10 cellular contexts compared by ENCODE assay signal in genomic region chr1:171653796-171654704, GRCh38. TPM values are rescaled to one million over a fixed set of nuclear protein-coding genes. Genes with fewer than 3 reads are reported as not detected.
DNase-seq lines count a peak whose midpoint lies in the region; ATAC-seq and TF ChIP-seq lines count a peak whose summit lies in the region.
"Had no signal": no experiment of that assay in that cellular context is flagged by ENCODE, and none has a peak within 500 bp of the region (broad histone marks: within the 10 kb centered on the region; RNA-seq: fewer than 3 reads in every experiment).

No MANE protein-coding gene starts in this region.

- POLR2A ChIA-PET in SK-N-SH (lab: Yijun Ruan, JAX): interaction anchor here (0.6 kb wide), 1 partner anchor 366 kb away, joined by 3 read pairs; no protein-coding TSS in a partner anchor
- POLR2A ChIA-PET in activated CD4-positive, alpha-beta T cell treated with anti-CD3 and anti-CD28 coated beads for 36 hours (lab: Charles Lee): no interaction called here

- no peaks in the 10 kb centered on the region for H3K27me3 ChIP-seq in SK-N-SH (ENCODE audit: insufficient read depth)
- no peaks in the 10 kb centered on the region for H3K27me3 ChIP-seq in uterus

- no peak overlapping the region for H3K9ac ChIP-seq in SK-N-SH

- no peak overlapping the region for H3K27ac ChIP-seq in SK-N-SH (ENCODE audit: low read depth in 2 of 2, low read length in 1 of 2)
- H3K27ac ChIP-seq in uterus: peak overlapping the region; percentile 87 to 93
- H3K27ac ChIP-seq: VCaP had no signal

- no peak for TF ChIP-seq EP300 in SK-N-SH (IDR thresholded peaks at IDR 0.05; ENCODE audit: borderline replicate concordance in 1 of 2, low read depth in 1 of 2, low read length in 1 of 2)

- H3K9me3 ChIP-seq in SK-N-SH (no peaks in the 10 kb centered on the region), uterus (no peaks in the 10 kb centered on the region)

- H4K20me1 ChIP-seq in SK-N-SH (ENCODE audit: insufficient read depth): no peaks in the 10 kb centered on the region

- H3K36me3 ChIP-seq in SK-N-SH (replicated peaks in 1 of 2; ENCODE audit: control insufficient read depth in 1 of 2, insufficient read depth in 2 of 2, low read length in 1 of 2): no peaks in the 10 kb centered on the region
- no peaks in the 10 kb centered on the region for H3K36me3 ChIP-seq in uterus

- intact Hi-C loops in uterus (cut with DNase I; ENCODE audit: low total_unique reads): no loop called here
- intact Hi-C loops in activated CD4-positive, alpha-beta T cell treated with anti-CD3 and anti-CD28 coated beads for 36 hours (cut with DNase I, micrococcal nuclease): loop anchor here (2.0 to 10.0 kb wide), 2 partner anchors 61 to 63 kb away; no protein-coding TSS in a partner anchor
- intact Hi-C loops in natural killer cell (cut with micrococcal nuclease): loop anchor here (2.0 to 5.0 kb wide), 2 partner anchors 87 to 333 kb away; no protein-coding TSS in a partner anchor

- TF ChIP-seq POLR2A in uterus (IDR thresholded peaks at IDR 0.05): no peak

- H3K4me3 Mint-ChIP-seq in nephron (peak overlapping the region in 2 of 3 experiments; percentile 1 to 38), natural killer cell (no peak overlapping the region)
- H3K4me3 Mint-ChIP-seq in activated CD4-positive, alpha-beta T cell treated with anti-CD3 and anti-CD28 coated beads for 36 hours: no peak overlapping the region

- H3K9me2 ChIP-seq in SK-N-SH: no peaks in the 10 kb centered on the region

- no peak for TF ChIP-seq CTCF in SK-N-SH (IDR thresholded peaks at IDR 0.05)
- TF ChIP-seq CTCF in nephron (IDR thresholded peaks at IDR 0.05; ENCODE audit: unreplicated experiment in 3 of 3): no peak
- TF ChIP-seq CTCF in uterus (IDR thresholded peaks at IDR 0.05): no peak
- no peak for TF ChIP-seq CTCF in natural killer cell (IDR thresholded peaks at IDR 0.05)

- H3K9me3 Mint-ChIP-seq in nephron: no peaks in the 10 kb centered on the region
- H3K9me3 Mint-ChIP-seq in activated CD4-positive, alpha-beta T cell treated with anti-CD3 and anti-CD28 coated beads for 36 hours (ENCODE audit: low read depth): no peaks in the 10 kb centered on the region
- H3K9me3 Mint-ChIP-seq in natural killer cell: no peaks in the 10 kb centered on the region

- CTCF ChIA-PET in SK-N-SH (lab: Yijun Ruan, JAX): interaction anchor here (0.6 to 2.9 kb wide), 9 partner anchors 8 to 496 kb away, joined by 3 to 19 read pairs (median 4); no protein-coding TSS in a partner anchor
- CTCF ChIA-PET in activated CD4-positive, alpha-beta T cell treated with anti-CD3 and anti-CD28 coated beads for 36 hours (lab: Charles Lee): interaction anchor here (0.6 to 6.1 kb wide), 11 partner anchors 9 to 826 kb away, joined by 3 to 56 read pairs (median 4); partner anchors contain the start of genes DNM3 and METTL13

- DNase-seq in SK-N-SH (no peak), foreskin melanocyte (peak; percentile 56), uterus (peak; percentile 46 to 53), HT-29 (ENCODE audit: low spot score) (no peak), natural killer cell (no peak)
- DNase-seq in activated CD4-positive, alpha-beta T cell treated with anti-CD3 and anti-CD28 coated beads for 36 hours: no peak
- DNase-seq: KG1 had no signal

- TF ChIP-seq RAD21 in SK-N-SH (IDR thresholded peaks at IDR 0.05; ENCODE audit: low read length): no peak

- H3K4me3 ChIP-seq in SK-N-SH (ENCODE audit: low read depth in 2 of 2, low read length in 1 of 2): no peak overlapping the region
- no peak overlapping the region for H3K4me3 ChIP-seq in uterus

- ATAC-seq in SK-N-SH treated with all-trans-retinoic acid at 6 μM for 48 hours (peak; percentile 41), natural killer cell (no peak)
- ATAC-seq in activated CD4-positive, alpha-beta T cell treated with anti-CD3 and anti-CD28 coated beads for 36 hours: no peak

- 61% methylated on average over 7 of the region's 7 CpGs for WGBS in SK-N-SH (ENCODE audit: low lambda C conversion rate)

- peaks cover 0 to 4% of the 10 kb centered on the region in 2 experiments; a peak in 1 of 4 replicates for H3K4me1 ChIP-seq in SK-N-SH (ENCODE audit: control insufficient read depth in 1 of 2, insufficient read depth in 2 of 2, low read depth in 1 of 2, low read length in 1 of 2)
- peaks cover 0 to 9% of the 10 kb centered on the region in 2 donors for H3K4me1 ChIP-seq in uterus

- H2AFZ ChIP-seq in SK-N-SH (ENCODE audit: low read depth): no peak overlapping the region

- H3K27me3 Mint-ChIP-seq in nephron (ENCODE audit: low read depth): peaks cover 4% of the 10 kb centered on the region
- peaks cover 9% of the 10 kb centered on the region for H3K27me3 Mint-ChIP-seq in activated CD4-positive, alpha-beta T cell treated with anti-CD3 and anti-CD28 coated beads for 36 hours
- peaks cover 37 to 65% of the 10 kb centered on the region in 2 donors for H3K27me3 Mint-ChIP-seq in natural killer cell (ENCODE audit: low read depth in 2 of 2)

- H3K27ac Mint-ChIP-seq in nephron (peak overlapping the region; percentile 99 to 100 (median 99)), natural killer cell (no peak overlapping the region)
- H3K27ac Mint-ChIP-seq in activated CD4-positive, alpha-beta T cell treated with anti-CD3 and anti-CD28 coated beads for 36 hours: no peak overlapping the region

- no peaks in the 10 kb centered on the region for H3F3A ChIP-seq in SK-N-SH (replicated peaks; ENCODE audit: insufficient read depth)

- H3K4me2 ChIP-seq in SK-N-SH: no peak overlapping the region

- H3K4me1 Mint-ChIP-seq in nephron (peaks cover 37% of the 10 kb centered on the region), natural killer cell (peaks cover 0 to 11% of the 10 kb centered on the region in 2 donors)
- H3K4me1 Mint-ChIP-seq in activated CD4-positive, alpha-beta T cell treated with anti-CD3 and anti-CD28 coated beads for 36 hours: peaks cover 8% of the 10 kb centered on the region

- H3K79me2 ChIP-seq in SK-N-SH (ENCODE audit: insufficient read depth): no peaks in the 10 kb centered on the region

- H3K36me3 Mint-ChIP-seq in nephron (ENCODE audit: low read depth): no peaks in the 10 kb centered on the region
- no peaks in the 10 kb centered on the region for H3K36me3 Mint-ChIP-seq in activated CD4-positive, alpha-beta T cell treated with anti-CD3 and anti-CD28 coated beads for 36 hours (ENCODE audit: low read depth)
- no peaks in the 10 kb centered on the region for H3K36me3 Mint-ChIP-seq in natural killer cell

TF ChIP-seq in SK-N-SH treated with all-trans-retinoic acid at 6 μM for 48 hours, 23 proteins besides CTCF, POLR2A, EP300 and RAD21 (continues in another document):
- TF ChIP-seq TCF4 (CRISPR knock-in tag; IDR thresholded peaks at IDR 0.05; ENCODE audit: borderline replicate concordance) (no peak), ZFP3 (CRISPR knock-in tag; IDR thresholded peaks at IDR 0.05) (no peak), ZFP30 (CRISPR knock-in tag; IDR thresholded peaks at IDR 0.05) (no peak), ZNF565 (CRISPR knock-in tag; conservative IDR thresholded peaks at IDR 0.05; ENCODE audit: low read depth) (no peak), SNAI2 (CRISPR knock-in tag; IDR thresholded peaks at IDR 0.05) (no peak)

TF ChIP-seq in SK-N-SH, 30 proteins besides CTCF, POLR2A, EP300 and RAD21 (continues in another document):
- TF ChIP-seq GABPA (IDR thresholded peaks at IDR 0.05; ENCODE audit: low read depth): no peak
- no peak for TF ChIP-seq POLR2AphosphoS5 (IDR thresholded peaks at IDR 0.05; ENCODE audit: low read depth, low read length)
- TF ChIP-seq, protein P1, sequence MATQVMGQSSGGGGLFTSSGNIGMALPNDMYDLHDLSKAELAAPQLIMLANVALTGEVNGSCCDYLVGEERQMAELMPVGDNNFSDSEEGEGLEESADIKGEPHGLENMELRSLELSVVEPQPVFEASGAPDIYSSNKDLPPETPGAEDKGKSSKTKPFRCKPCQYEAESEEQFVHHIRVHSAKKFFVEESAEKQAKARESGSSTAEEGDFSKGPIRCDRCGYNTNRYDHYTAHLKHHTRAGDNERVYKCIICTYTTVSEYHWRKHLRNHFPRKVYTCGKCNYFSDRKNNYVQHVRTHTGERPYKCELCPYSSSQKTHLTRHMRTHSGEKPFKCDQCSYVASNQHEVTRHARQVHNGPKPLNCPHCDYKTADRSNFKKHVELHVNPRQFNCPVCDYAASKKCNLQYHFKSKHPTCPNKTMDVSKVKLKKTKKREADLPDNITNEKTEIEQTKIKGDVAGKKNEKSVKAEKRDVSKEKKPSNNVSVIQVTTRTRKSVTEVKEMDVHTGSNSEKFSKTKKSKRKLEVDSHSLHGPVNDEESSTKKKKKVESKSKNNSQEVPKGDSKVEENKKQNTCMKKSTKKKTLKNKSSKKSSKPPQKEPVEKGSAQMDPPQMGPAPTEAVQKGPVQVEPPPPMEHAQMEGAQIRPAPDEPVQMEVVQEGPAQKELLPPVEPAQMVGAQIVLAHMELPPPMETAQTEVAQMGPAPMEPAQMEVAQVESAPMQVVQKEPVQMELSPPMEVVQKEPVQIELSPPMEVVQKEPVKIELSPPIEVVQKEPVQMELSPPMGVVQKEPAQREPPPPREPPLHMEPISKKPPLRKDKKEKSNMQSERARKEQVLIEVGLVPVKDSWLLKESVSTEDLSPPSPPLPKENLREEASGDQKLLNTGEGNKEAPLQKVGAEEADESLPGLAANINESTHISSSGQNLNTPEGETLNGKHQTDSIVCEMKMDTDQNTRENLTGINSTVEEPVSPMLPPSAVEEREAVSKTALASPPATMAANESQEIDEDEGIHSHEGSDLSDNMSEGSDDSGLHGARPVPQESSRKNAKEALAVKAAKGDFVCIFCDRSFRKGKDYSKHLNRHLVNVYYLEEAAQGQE (IDR thresholded peaks at IDR 0.05; ENCODE audit: low read depth, low read length): no peak
- TF ChIP-seq NFIC (IDR thresholded peaks at IDR 0.05; ENCODE audit: borderline replicate concordance): no peak
- TF ChIP-seq RCOR1 (IDR thresholded peaks at IDR 0.05; ENCODE audit: low read length): no peak

RNA-seq across cellular contexts. Expression of gene MYOC, which starts 1.6 kb away (rescaled TPM):
- polyA plus RNA-seq in SK-N-SH (2012; rRNA removed): not detected in 2 replicates
- polyA plus RNA-seq in SK-N-SH (2012; cell fraction: cytosol; rRNA removed): not detected in 2 replicates
- not detected in 2 replicates for polyA plus RNA-seq in SK-N-SH (2012; cell fraction: nucleus; rRNA removed)
- total RNA-seq in uterus: 10 to 100 TPM in 3 of 4 donors, 1 to 10 TPM in 1; 5.6 to 38.2 (median 13.2) TPM
- not detected in 2 replicates for total RNA-seq in HT-29 (2014; rRNA removed; shearing (Covaris generic))
- not detected for total RNA-seq in activated CD4-positive, alpha-beta T cell treated with anti-CD3 and anti-CD28 coated beads for 36 hours
- not detected for total RNA-seq in natural killer cell

RNA-seq across cellular contexts. Expression of gene MYOCOS, which starts 32.0 kb away (rescaled TPM):
- not detected in 2 replicates for polyA plus RNA-seq in SK-N-SH (2012; rRNA removed)
- not detected in 2 replicates for polyA plus RNA-seq in SK-N-SH (2012; cell fraction: cytosol; rRNA removed)
- 0.02 TPM in 1 of 2 replicates, not detected in the other for polyA plus RNA-seq in SK-N-SH (2012; cell fraction: nucleus; rRNA removed)
- total RNA-seq in uterus (under 1 TPM in 1 of 4 donors, not detected in 3; 0.83 TPM), natural killer cell (not detected)
- not detected in 2 replicates for total RNA-seq in HT-29 (2014; rRNA removed; shearing (Covaris generic))
- total RNA-seq in activated CD4-positive, alpha-beta T cell treated with anti-CD3 and anti-CD28 coated beads for 36 hours: not detected

Comparison
In these comparisons a context has a peak if more than half of its experiments do, and no peak if none do; other contexts are left out.
1. DNase-seq: peak in foreskin melanocyte (single experiment) and uterus (2 of 2); none in SK-N-SH (single experiment), HT-29 (single experiment), activated CD4-positive, alpha-beta T cell treated with anti-CD3 and anti-CD28 coated beads for 36 hours (single experiment) and natural killer cell (single experiment).
2. H3K27ac ChIP-seq: peak in uterus (2 of 2); none in SK-N-SH (0 of 2).
3. H3K27ac Mint-ChIP-seq: peak in nephron (3 of 3); none in activated CD4-positive, alpha-beta T cell treated with anti-CD3 and anti-CD28 coated beads for 36 hours (single experiment) and natural killer cell (0 of 2).
4. H3K4me3 Mint-ChIP-seq: peak in nephron (2 of 3); none in activated CD4-positive, alpha-beta T cell treated with anti-CD3 and anti-CD28 coated beads for 36 hours (single experiment) and natural killer cell (single experiment).